31 cellular contexts compared by ENCODE assay signal in the genomic region with DNA sequence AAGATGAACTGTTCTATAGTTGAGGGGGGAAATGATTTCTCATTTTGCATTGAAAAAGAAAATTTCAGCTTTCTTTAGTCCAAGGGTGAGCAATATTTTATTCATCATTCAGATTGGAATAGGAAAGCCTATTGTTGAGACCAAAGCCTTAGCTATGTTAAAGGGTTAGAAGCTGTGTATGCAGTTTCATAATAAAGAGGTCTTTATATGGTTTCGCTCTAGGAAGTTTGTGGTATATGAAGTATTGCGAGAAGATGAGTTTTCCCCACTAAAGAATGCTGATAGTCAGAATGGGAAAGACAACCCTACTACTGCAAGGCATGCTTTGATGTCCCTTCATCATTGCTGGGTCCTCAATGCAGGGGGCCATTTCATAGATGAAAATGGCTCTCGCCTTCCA.
"Had no signal": no experiment of that assay in that cellular context is flagged by ENCODE, and none has a peak within 500 bp of the region (broad histone marks: within the 10 kb centered on the region; RNA-seq: fewer than 3 reads in every experiment).

No MANE protein-coding gene starts in this region.

- H3K4me3 ChIP-seq: Peyer's patch had no signal

- ATAC-seq: activated CD8-positive, alpha-beta T cell treated with anti-CD3 and anti-CD28 coated beads, Interleukin-2, amount 10 ng/mL, durations not matched to agents 7 days and 5 days; activated naive CD8-positive, alpha-beta T cell treated with anti-CD3 and anti-CD28 coated beads, Interleukin-2, amount 50 U/mL, for 24 hours; activated T-cell treated with anti-CD3 and anti-CD28 coated beads, Interleukin-2, amount 50 U/mL, for 4 hours; PC-3 had no signal

- H3K4me3 Mint-ChIP-seq: activated CD4-positive, alpha-beta T cell treated with anti-CD3 and anti-CD28 coated beads, Interleukin-2, amount 10 ng/mL, durations not matched to agents 24 days and 14 days; activated CD8-positive, alpha-beta T cell treated with anti-CD3 and anti-CD28 coated beads, Interleukin-2, amount 10 ng/mL, durations not matched to agents 7 days and 5 days; activated naive CD4-positive, alpha-beta T cell treated with anti-CD3 and anti-CD28 coated beads for 36 hours; activated naive CD8-positive, alpha-beta T cell; activated naive CD8-positive, alpha-beta T cell treated with anti-CD3 and anti-CD28 coated beads, Interleukin-2, amount 50 U/mL, for 24 hours; activated T-cell treated with anti-CD3 and anti-CD28 coated beads, Interleukin-2, amount 50 U/mL, for 4 hours; activated T-helper 1 cell treated with anti-CD3 and anti-CD28 coated beads, Interleukin-12 subunit alpha, Interleukin-12 subunit beta, Interleukin-2, Interleukin-4 antibody, amounts not matched to agents 30 ng/mL and 10 ng/mL and 1 ng/mL, durations not matched to agents 14 hours and 24 hours and 36 hours; T-helper 1 cell treated with Interleukin-12 subunit alpha and Interleukin-12 subunit beta and Interleukin-4 antibody, amounts not matched to agents 30 μg/mL and 1 μg/mL, for 36 hours; T-helper 2 cell treated with Interferon-gamma antibody and Interleukin-4, amounts not matched to agents 5 μg/mL and 100 μg/mL, for 36 hours had no signal

- DNase-seq: activated CD4-positive, alpha-beta T cell treated with anti-CD3 and anti-CD28 coated beads, Interleukin-2, amount 10 ng/mL, durations not matched to agents 24 days and 14 days; activated CD4-positive, alpha-beta T cell treated with anti-CD3 and anti-CD28 coated beads, Interleukin-2, amount 50 U/mL, for 4 hours; activated CD8-positive, alpha-beta T cell treated with anti-CD3 and anti-CD28 coated beads, Interleukin-2, amount 10 ng/mL, durations not matched to agents 7 days and 5 days; activated gamma-delta T cell treated with Interleukin-2 at 50 U/mL for 16 hours; activated naive CD4-positive, alpha-beta T cell treated with anti-CD3 and anti-CD28 coated beads for 36 hours; activated naive CD8-positive, alpha-beta T cell treated with anti-CD3 and anti-CD28 coated beads, Interleukin-2, amount 50 U/mL, for 24 hours; activated T-cell treated with anti-CD3 and anti-CD28 coated beads for 4 hours; activated T-cell treated with anti-CD3 and anti-CD28 coated beads, Interleukin-2, amount 50 U/mL, for 4 hours; aorta; brain microvascular endothelial cell; central memory CD4-positive, alpha-beta T cell; NCI-H1048; NCI-H1105 treated with DMSO at 0.1 percent for 48 hours; NCI-H1436; NCI-H1694; NCI-H1930; NCI-H2081 treated with DMSO at 0.1 percent for 48 hours; NCI-H226; NCI-H446 treated with DMSO at 0.1 percent for 48 hours; NCI-H524; NCI-H69; NCI-H82; PC-3; Peyer's patch; Right ventricle myocardium superior; SK-N-SH had no signal

- H3K4me1 ChIP-seq: Peyer's patch had no signal

- H3K27ac Mint-ChIP-seq: activated CD4-positive, alpha-beta T cell treated with anti-CD3 and anti-CD28 coated beads, Interleukin-2, amount 10 ng/mL, durations not matched to agents 24 days and 14 days; activated CD8-positive, alpha-beta T cell treated with anti-CD3 and anti-CD28 coated beads, Interleukin-2, amount 10 ng/mL, durations not matched to agents 7 days and 5 days; activated naive CD4-positive, alpha-beta T cell treated with anti-CD3 and anti-CD28 coated beads for 36 hours; activated naive CD8-positive, alpha-beta T cell; activated naive CD8-positive, alpha-beta T cell treated with anti-CD3 and anti-CD28 coated beads, Interleukin-2, amount 50 U/mL, for 24 hours; activated T-helper 1 cell treated with anti-CD3 and anti-CD28 coated beads, Interleukin-12 subunit alpha, Interleukin-12 subunit beta, Interleukin-2, Interleukin-4 antibody, amounts not matched to agents 30 ng/mL and 10 ng/mL and 1 ng/mL, durations not matched to agents 14 hours and 24 hours and 36 hours; T-helper 1 cell treated with Interleukin-12 subunit alpha and Interleukin-12 subunit beta and Interleukin-4 antibody, amounts not matched to agents 30 μg/mL and 1 μg/mL, for 36 hours; T-helper 2 cell treated with Interferon-gamma antibody and Interleukin-4, amounts not matched to agents 5 μg/mL and 100 μg/mL, for 36 hours had no signal

- H3K27ac ChIP-seq: brain microvascular endothelial cell, Peyer's patch had no signal

- H3K4me2 ChIP-seq: SK-N-SH had no signal

- H3K4me1 Mint-ChIP-seq: activated CD4-positive, alpha-beta T cell treated with anti-CD3 and anti-CD28 coated beads, Interleukin-2, amount 10 ng/mL, durations not matched to agents 24 days and 14 days; activated naive CD8-positive, alpha-beta T cell treated with anti-CD3 and anti-CD28 coated beads, Interleukin-2, amount 50 U/mL, for 24 hours had no signal

- FAIRE-seq: TTC549 had no signal

- H3K27me3 Mint-ChIP-seq: activated CD4-positive, alpha-beta T cell treated with anti-CD3 and anti-CD28 coated beads, Interleukin-2, amount 10 ng/mL, durations not matched to agents 24 days and 14 days; activated naive CD8-positive, alpha-beta T cell; activated naive CD8-positive, alpha-beta T cell treated with anti-CD3 and anti-CD28 coated beads, Interleukin-2, amount 50 U/mL, for 24 hours had no signal

- H3K9me3 ChIP-seq: Peyer's patch, SK-N-SH had no signal

- H3K27me3 ChIP-seq: brain microvascular endothelial cell, Peyer's patch had no signal

- H3K9me3 Mint-ChIP-seq: activated CD4-positive, alpha-beta T cell treated with anti-CD3 and anti-CD28 coated beads, Interleukin-2, amount 10 ng/mL, durations not matched to agents 24 days and 14 days; activated naive CD4-positive, alpha-beta T cell treated with anti-CD3 and anti-CD28 coated beads for 36 hours; activated naive CD8-positive, alpha-beta T cell treated with anti-CD3 and anti-CD28 coated beads, Interleukin-2, amount 50 U/mL, for 24 hours; activated T-cell treated with anti-CD3 and anti-CD28 coated beads, Interleukin-2, amount 50 U/mL, for 4 hours; activated T-helper 1 cell treated with anti-CD3 and anti-CD28 coated beads, Interleukin-12 subunit alpha, Interleukin-12 subunit beta, Interleukin-2, Interleukin-4 antibody, amounts not matched to agents 30 ng/mL and 10 ng/mL and 1 ng/mL, durations not matched to agents 14 hours and 24 hours and 36 hours; T-helper 1 cell treated with Interleukin-12 subunit alpha and Interleukin-12 subunit beta and Interleukin-4 antibody, amounts not matched to agents 30 μg/mL and 1 μg/mL, for 36 hours; T-helper 2 cell treated with Interferon-gamma antibody and Interleukin-4, amounts not matched to agents 5 μg/mL and 100 μg/mL, for 36 hours had no signal

- H3K9ac ChIP-seq: SK-N-SH had no signal
